9 cellular contexts compared by ENCODE assay signal in genomic region chr1:228407118-228408040, GRCh38. TPM values are rescaled to one million over a fixed set of nuclear protein-coding genes. Genes with fewer than 3 reads are reported as not detected.
DNase-seq lines count a peak whose midpoint lies in the region; ATAC-seq and TF ChIP-seq lines count a peak whose summit lies in the region.
"Had no signal": no experiment of that assay in that cellular context is flagged by ENCODE, and none has a peak within 500 bp of the region (broad histone marks: within the 10 kb centered on the region; RNA-seq: fewer than 3 reads in every experiment).

No MANE protein-coding gene starts in this region.

- peaks cover 19% of the 10 kb centered on the region for H3K9me1 ChIP-seq in IMR-90 (ENCODE audit: insufficient read depth, low read length)

- BruUV-seq in IMR-90 (replicated peaks; lab: Mats Ljungman, UMichigan): no TSS peak

- H3K18ac ChIP-seq in IMR-90 (ENCODE audit: low read depth, low read length): peak overlapping the region; percentile 6

- peak overlapping the region; percentile 51 for H2BK5ac ChIP-seq in IMR-90 (ENCODE audit: low read depth, low read length, poor library complexity, severe bottlenecking)

- H3K79me1 ChIP-seq in IMR-90 (ENCODE audit: low read depth in 1 of 2, low read length in 2 of 2): peaks cover 26 to 79% of the 10 kb centered on the region in 2 experiments

- no peak for TF ChIP-seq RAD21 in IMR-90 (IDR thresholded peaks at IDR 0.05; ENCODE audit: low read length)

- intact Hi-C loops in IMR-90 (cut with micrococcal nuclease): loop anchor here (1.0 kb wide), 1 partner anchor 50 kb away; a partner anchor contains a TSS
- intact Hi-C loops in dendritic cell treated with granulocyte-macrophage colony-stimulating factor and Interleukin-4, amounts not matched to agents 40 ng/mL and 50 ng/mL, for 4 days (cut with micrococcal nuclease): loop anchor here (2.0 to 10.0 kb wide), 3 partner anchors 51 to 843 kb away; partner anchors contain the start of genes C1orf35, MRPL55 and ZNF678

- H3K4me1 ChIP-seq in CD4-positive, CD25-positive, alpha-beta regulatory T cell (ENCODE audit: control insufficient read depth, insufficient read depth, low read length, poor library complexity, severe bottlenecking): peaks cover 51% of the 10 kb centered on the region
- H3K4me1 ChIP-seq in IMR-90 (ENCODE audit: control insufficient read depth, insufficient read depth, low read length): peaks cover 17% of the 10 kb centered on the region

- peak overlapping the region; percentile 78 for H3K27ac ChIP-seq in CD4-positive, CD25-positive, alpha-beta regulatory T cell (ENCODE audit: insufficient read depth, low read length, poor library complexity, severe bottlenecking)
- H3K27ac ChIP-seq in IMR-90 (ENCODE audit: insufficient read depth, low read length): peak overlapping the region; percentile 59

- no peak overlapping the region; the same call in 2 of the 3 replicates for H2BK15ac ChIP-seq in IMR-90 (ENCODE audit: low read depth, low read length)

- 0 out of 2 replicates have a peak overlapping the region, but pooled peaks have one; percentile 5 for H2BK20ac ChIP-seq in IMR-90 (ENCODE audit: low read depth, low read length)

- peaks cover 2% of the 10 kb centered on the region for H3K36me3 Mint-ChIP-seq in CD4-positive, CD25-positive, alpha-beta regulatory T cell
- peaks cover 58% of the 10 kb centered on the region for H3K36me3 Mint-ChIP-seq in dendritic cell treated with granulocyte-macrophage colony-stimulating factor and Interleukin-4, amounts not matched to agents 40 ng/mL and 50 ng/mL, for 4 days (ENCODE audit: low read depth)
- H3K36me3 Mint-ChIP-seq in neural crest cell (ENCODE audit: low read depth): no peaks in the 10 kb centered on the region

- peak overlapping the region; percentile 87 for H3K23ac ChIP-seq in IMR-90 (ENCODE audit: low read depth, low read length)

- no peaks in the 10 kb centered on the region for H3K9me3 ChIP-seq in CD4-positive, CD25-positive, alpha-beta regulatory T cell (ENCODE audit: control insufficient read depth in 2 of 2, low read length in 2 of 2)
- no peaks in the 10 kb centered on the region for H3K9me3 ChIP-seq in IMR-90 (ENCODE audit: control insufficient read depth, insufficient read depth, low read length)

- peak overlapping the region; percentile 90 for H3K14ac ChIP-seq in IMR-90 (replicated peaks; ENCODE audit: low read depth, low read length)

- H2BK120ac ChIP-seq in IMR-90 (ENCODE audit: low read depth, low read length): peak overlapping the region; percentile 42

- peak overlapping the region; percentile 94 for H3K4ac ChIP-seq in IMR-90 (ENCODE audit: low read depth, low read length)

- H3K27me3 Mint-ChIP-seq in CD4-positive, CD25-positive, alpha-beta regulatory T cell: no peaks in the 10 kb centered on the region
- H3K27me3 Mint-ChIP-seq in dendritic cell treated with granulocyte-macrophage colony-stimulating factor and Interleukin-4, amounts not matched to agents 40 ng/mL and 50 ng/mL, for 4 days: no peaks in the 10 kb centered on the region
- no peaks in the 10 kb centered on the region for H3K27me3 Mint-ChIP-seq in neural crest cell (ENCODE audit: low read depth)

- 0% methylated on average over 5 of the region's 28 CpGs; no CpG with 5 or more reads in 1 of the 2 experiments for WGBS in IMR-90 (ENCODE audit: extremely low coverage in 2 of 2, insufficient read length in 1 of 2), 2 experiments

- H3K27ac Mint-ChIP-seq in CD4-positive, CD25-positive, alpha-beta regulatory T cell: peak overlapping the region in 2 of 3 donors; percentile 38 to 95
- peak overlapping the region; percentile 92 for H3K27ac Mint-ChIP-seq in dendritic cell treated with granulocyte-macrophage colony-stimulating factor and Interleukin-4, amounts not matched to agents 40 ng/mL and 50 ng/mL, for 4 days
- no peak overlapping the region for H3K27ac Mint-ChIP-seq in neural crest cell (ENCODE audit: unreplicated experiment)

- peak overlapping the region; percentile 79 for H3K56ac ChIP-seq in IMR-90 (ENCODE audit: extremely low read depth, insufficient read depth, low read length)

- no peaks in the 10 kb centered on the region for H3K27me3 ChIP-seq in CD4-positive, CD25-positive, alpha-beta regulatory T cell (ENCODE audit: control insufficient read depth, insufficient read depth, low read length)
- no peaks in the 10 kb centered on the region for H3K27me3 ChIP-seq in IMR-90 (ENCODE audit: control insufficient read depth, insufficient read depth, low read length)

- TF ChIP-seq POLR2A in IMR-90 (IDR thresholded peaks at IDR 0.05; ENCODE audit: low read depth, low read length): no peak

- H3K9me3 Mint-ChIP-seq in CD4-positive, CD25-positive, alpha-beta regulatory T cell: peaks cover 0 to 1% (median 0%) of the 10 kb centered on the region in 7 donors
- H3K9me3 Mint-ChIP-seq in dendritic cell treated with granulocyte-macrophage colony-stimulating factor and Interleukin-4, amounts not matched to agents 40 ng/mL and 50 ng/mL, for 4 days: no peaks in the 10 kb centered on the region
- no peaks in the 10 kb centered on the region for H3K9me3 Mint-ChIP-seq in neural crest cell

- in situ Hi-C loops in IMR-90 (cut with MboI; ENCODE audit: low sequenced_read_pairs): no loop called here

- peak overlapping the region; percentile 87 for H4K91ac ChIP-seq in IMR-90 (ENCODE audit: insufficient read depth, low read depth, low read length)

- no peak for ATAC-seq in CD4-positive, CD25-positive, alpha-beta regulatory T cell (ENCODE audit: low read depth in 2 of 2)
- ATAC-seq in IMR-90 (ENCODE audit: low read depth): 0 out of 2 replicates have a peak, but pooled peaks have one; percentile 1
- no peak for ATAC-seq in HG03439 (IDR thresholded peaks at IDR 0.05; ENCODE audit: unreplicated experiment)
- no peak for ATAC-seq in HG02759 (IDR thresholded peaks at IDR 0.05; ENCODE audit: unreplicated experiment)

- peaks cover 5% of the 10 kb centered on the region for H3K36me3 ChIP-seq in CD4-positive, CD25-positive, alpha-beta regulatory T cell (ENCODE audit: control insufficient read depth, insufficient read depth, low read length)
- peaks cover 26% of the 10 kb centered on the region for H3K36me3 ChIP-seq in IMR-90 (ENCODE audit: control insufficient read depth, insufficient read depth, low read length)

- peak overlapping the region; percentile 41 for H4K5ac ChIP-seq in IMR-90 (ENCODE audit: low read depth, low read length)

- peaks cover 44% of the 10 kb centered on the region for H4K20me1 ChIP-seq in IMR-90 (ENCODE audit: insufficient read depth, low read length)

- CTCF ChIA-PET in IMR-90 (lab: Yijun Ruan, JAX): interaction anchor here (0.6 to 1.6 kb wide), 2 partner anchors 15 kb away, joined by 3 to 6 read pairs; no protein-coding TSS in a partner anchor

- H2AFZ ChIP-seq in IMR-90 (replicated peaks; ENCODE audit: low read length, poor library complexity): peak overlapping the region; percentile 90

- TF ChIP-seq CTCF in IMR-90 (conservative IDR thresholded peaks at IDR 0.05; ENCODE audit: low read depth, low read length) (no peak), neural crest cell (conservative IDR thresholded peaks at IDR 0.05) (no peak)

- no peak for DNase-seq in CD4-positive, CD25-positive, alpha-beta regulatory T cell
- DNase-seq in IMR-90 (no peak), neural crest cell (ENCODE audit: low read depth, low spot score) (no peak), NCI-H82 (lab: John Stamatoyannopoulos, UW) (no peak), HCEC 1CT (no peak)

- H3K4me3 ChIP-seq in CD4-positive, CD25-positive, alpha-beta regulatory T cell (ENCODE audit: low read depth, low read length): peak overlapping the region; percentile 51
- H3K4me3 ChIP-seq in IMR-90 (ENCODE audit: insufficient read depth, low read depth, low read length): peak overlapping the region; percentile 73

- peak overlapping the region; percentile 98 for H2AK9ac ChIP-seq in IMR-90 (replicated peaks; ENCODE audit: low read depth, low read length, poor library complexity)

- H3K9ac ChIP-seq in IMR-90 (ENCODE audit: low read depth, low read length): peak overlapping the region; percentile 70

- peak overlapping the region; percentile 80 for H2AK5ac ChIP-seq in IMR-90 (ENCODE audit: low read depth, low read length)

- peak overlapping the region; percentile 53 to 80 for H4K8ac ChIP-seq in IMR-90 (ENCODE audit: low read depth in 2 of 2, low read length in 2 of 2)

- H3K4me2 ChIP-seq in IMR-90 (ENCODE audit: low read depth, low read length): peak overlapping the region; percentile 86

- dilution Hi-C loops in IMR-90 (cut with HindIII; ENCODE audit: low sequenced_read_pairs, unreplicated experiment): no loop called here

- H3K4me1 Mint-ChIP-seq in CD4-positive, CD25-positive, alpha-beta regulatory T cell: peaks cover 4 to 52% (median 32%) of the 10 kb centered on the region in 4 donors
- H3K4me1 Mint-ChIP-seq in dendritic cell treated with granulocyte-macrophage colony-stimulating factor and Interleukin-4, amounts not matched to agents 40 ng/mL and 50 ng/mL, for 4 days (ENCODE audit: low read depth): peaks cover 55% of the 10 kb centered on the region
- H3K4me1 Mint-ChIP-seq in neural crest cell: peaks cover 37% of the 10 kb centered on the region

- POLR2A ChIA-PET in IMR-90 (lab: Charles Lee; ENCODE audit: unreplicated experiment): interaction anchor here (0.6 to 0.7 kb wide), 2 partner anchors 36 to 601 kb away, joined by 8 to 9 read pairs; no protein-coding TSS in a partner anchor

- H3K4me3 Mint-ChIP-seq in CD4-positive, CD25-positive, alpha-beta regulatory T cell: peak overlapping the region; percentile 88 to 96 (median 92)
- H3K4me3 Mint-ChIP-seq in dendritic cell treated with granulocyte-macrophage colony-stimulating factor and Interleukin-4, amounts not matched to agents 40 ng/mL and 50 ng/mL, for 4 days: peak overlapping the region; percentile 96
- peak overlapping the region; percentile 88 for H3K4me3 Mint-ChIP-seq in neural crest cell

TF ChIP-seq in IMR-90, 13 proteins besides CTCF, POLR2A, EP300 and RAD21:
- TF ChIP-seq MAZ (IDR thresholded peaks at IDR 0.05; ENCODE audit: borderline replicate concordance, low read depth, low read length) (peak; percentile 38; the same call in 1 of the 2 replicates), MAFK (IDR thresholded peaks at IDR 0.05; ENCODE audit: low read depth, low read length) (no peak), BHLHE40 (IDR thresholded peaks at IDR 0.05; ENCODE audit: low read depth, low read length) (peak; percentile 58; the same call in 1 of the 2 replicates)

RNA-seq across cellular contexts. Expression of gene TRIM11, which starts 0.7 kb away (rescaled TPM):
- total RNA-seq in CD4-positive, CD25-positive, alpha-beta regulatory T cell: 63.4 TPM
- polyA plus RNA-seq in CD4-positive, CD25-positive, alpha-beta regulatory T cell: 10 to 100 TPM; 16.4 to 23.5 (median 19.5) TPM
- 6.8 and 7.2 TPM in 2 replicates for total RNA-seq in IMR-90 (2012; rRNA removed)
- polyA plus RNA-seq in IMR-90 (2012; rRNA removed): 15.1 and 16.2 TPM in 2 replicates
- polyA plus RNA-seq in IMR-90 (2012; cell fraction: cytosol; rRNA removed): 14.7 and 18.5 TPM in 2 replicates
- polyA plus RNA-seq in IMR-90 (2012; cell fraction: nucleus; rRNA removed; ENCODE audit: low replicate concordance): 28.2 and 54.2 TPM in 2 replicates
- 38.4 and 45.3 TPM in 2 replicates for total RNA-seq in neural crest cell

RNA-seq across cellular contexts. Expression of gene TRIM17, which starts 9.3 kb away (rescaled TPM):
- total RNA-seq in CD4-positive, CD25-positive, alpha-beta regulatory T cell: 0.30 TPM
- polyA plus RNA-seq in CD4-positive, CD25-positive, alpha-beta regulatory T cell: under 1 TPM in 3 of 4 donors, not detected in 1; 0.41 to 0.61 (median 0.41) TPM
- total RNA-seq in IMR-90 (2012; rRNA removed) (not detected in 2 replicates), neural crest cell (4.7 and 6.3 TPM in 2 replicates)
- 0.26 and 0.39 TPM in 2 replicates for polyA plus RNA-seq in IMR-90 (2012; rRNA removed)
- 0.06 and 0.11 TPM in 2 replicates for polyA plus RNA-seq in IMR-90 (2012; cell fraction: cytosol; rRNA removed)
- polyA plus RNA-seq in IMR-90 (2012; cell fraction: nucleus; rRNA removed; ENCODE audit: low replicate concordance): 2.9 and 3.3 TPM in 2 replicates
- total RNA-seq: HT1080 had no signal
